ENCODE assay signal across 13 cellular contexts in genomic region chr5:176793343-176793699, GRCh38. TPM values are rescaled to one million over a fixed set of nuclear protein-coding genes. Genes with fewer than 3 reads are reported as not detected.
DNase-seq lines count a peak whose midpoint lies in the region; ATAC-seq and TF ChIP-seq lines count a peak whose summit lies in the region.
"Had no signal": no experiment of that assay in that cellular context is flagged by ENCODE, and none has a peak within 500 bp of the region (broad histone marks: within the 10 kb centered on the region; RNA-seq: fewer than 3 reads in every experiment).

No MANE protein-coding gene starts in this region.

- H3K9me3 ChIP-seq in BE2C (no peaks in the 10 kb centered on the region), HCT116 (ENCODE audit: control insufficient read depth in 1 of 2, insufficient read depth in 1 of 2, low read depth in 1 of 2, low read length in 2 of 2) (no peaks in the 10 kb centered on the region)
- H3K9me3 ChIP-seq: thoracic aorta had no signal

- H3K9me2 ChIP-seq in HCT116 (ENCODE audit: insufficient read depth): no peaks in the 10 kb centered on the region

- RAD21 ChIA-PET in HCT116 (lab: Charles Lee; ENCODE audit: low non-redundant PET in 1 of 2, low total read pairs in 2 of 2, uncharacterized antibody in 2 of 2, unreplicated experiment in 2 of 2): no interaction called here

- peak overlapping the region; percentile 32 for H3K27ac Mint-ChIP-seq in activated B cell treated with CpG ODN at 0.5 μM for 24 hours
- no peak overlapping the region for H3K27ac Mint-ChIP-seq in T-helper 2 cell treated with Interferon-gamma antibody and Interleukin-4, amounts not matched to agents 5 μg/mL and 100 μg/mL, for 36 hours
- H3K27ac Mint-ChIP-seq: activated T-helper 17 cell treated with anti-CD3 and anti-CD28 coated beads, Interleukin-2, amount 50 U/mL, for 72 hours had no signal

- H3K27ac ChIP-seq in HCT116 (ENCODE audit: low read depth, low read length): no peak overlapping the region
- H3K27ac ChIP-seq: RWPE1, thoracic aorta had no signal

- H3K27me3 ChIP-seq in BE2C (no peaks in the 10 kb centered on the region), HCT116 (ENCODE audit: insufficient read depth, low read length) (peaks cover 9% of the 10 kb centered on the region; the same call in 1 of the 2 replicates)

- peak overlapping the region; percentile 54 for H3K4me2 ChIP-seq in HCT116 (ENCODE audit: low read length)

- intact Hi-C loops in HCT116 (cut with micrococcal nuclease): no loop called here
- intact Hi-C loops in activated B cell treated with CpG ODN at 0.5 μM for 24 hours (cut with micrococcal nuclease): no loop called here
- intact Hi-C loops in head of caudate nucleus (cut with DNase I): no loop called here

- H3K9ac ChIP-seq in HCT116 (ENCODE audit: low read length): no peak overlapping the region; the same call in 1 of the 2 replicates

- H3K27me3 Mint-ChIP-seq in activated B cell treated with CpG ODN at 0.5 μM for 24 hours: peaks cover 48% of the 10 kb centered on the region
- H3K27me3 Mint-ChIP-seq in T-helper 2 cell treated with Interferon-gamma antibody and Interleukin-4, amounts not matched to agents 5 μg/mL and 100 μg/mL, for 36 hours (ENCODE audit: low read depth): peaks cover 22% of the 10 kb centered on the region

- no peaks in the 10 kb centered on the region for H3K9me3 Mint-ChIP-seq in activated B cell treated with CpG ODN at 0.5 μM for 24 hours
- no peaks in the 10 kb centered on the region for H3K9me3 Mint-ChIP-seq in T-helper 2 cell treated with Interferon-gamma antibody and Interleukin-4, amounts not matched to agents 5 μg/mL and 100 μg/mL, for 36 hours
- H3K9me3 Mint-ChIP-seq: activated T-helper 17 cell treated with anti-CD3 and anti-CD28 coated beads, Interleukin-2, amount 50 U/mL, for 72 hours had no signal

- ATAC-seq in HCT116 (peak; percentile 96), activated B cell treated with CpG ODN at 0.5 μM for 24 hours (ENCODE audit: low read depth) (no peak), GM21619 (IDR thresholded peaks at IDR 0.05; ENCODE audit: unreplicated experiment) (no peak)
- ATAC-seq: activated T-helper 17 cell treated with anti-CD3 and anti-CD28 coated beads, Interleukin-2, amount 50 U/mL, for 72 hours had no signal

- CTCF ChIA-PET in HCT116 (lab: Charles Lee): no interaction called here
- CTCF ChIA-PET in activated B cell treated with CpG ODN at 0.5 μM for 24 hours (lab: Charles Lee): no interaction called here

- no peaks in the 10 kb centered on the region for H3K4me1 Mint-ChIP-seq in activated B cell treated with CpG ODN at 0.5 μM for 24 hours
- no peaks in the 10 kb centered on the region for H3K4me1 Mint-ChIP-seq in T-helper 2 cell treated with Interferon-gamma antibody and Interleukin-4, amounts not matched to agents 5 μg/mL and 100 μg/mL, for 36 hours (ENCODE audit: low read depth)
- H3K4me1 Mint-ChIP-seq: activated T-helper 17 cell treated with anti-CD3 and anti-CD28 coated beads, Interleukin-2, amount 50 U/mL, for 72 hours had no signal

- no peaks in the 10 kb centered on the region for H4K20me1 ChIP-seq in HCT116 (ENCODE audit: insufficient read depth)

- H3K36me3 Mint-ChIP-seq in activated B cell treated with CpG ODN at 0.5 μM for 24 hours (ENCODE audit: low read depth): no peaks in the 10 kb centered on the region
- H3K36me3 Mint-ChIP-seq in T-helper 2 cell treated with Interferon-gamma antibody and Interleukin-4, amounts not matched to agents 5 μg/mL and 100 μg/mL, for 36 hours (ENCODE audit: low read depth): no peaks in the 10 kb centered on the region

- DNase-seq in BE2C (peak; percentile 70), HCT116 (ENCODE audit: low read depth, low spot score) (no peak), activated B cell treated with CpG ODN at 0.5 μM for 24 hours (no peak), head of caudate nucleus (peak in 38 of 42 donors; percentile 24 to 89 (median 68)), activated gamma-delta T cell (lab: John Stamatoyannopoulos, UW) (no peak), SIG-M5 (lab: John Stamatoyannopoulos, UW) (no peak)
- DNase-seq in T-helper 2 cell treated with Interferon-gamma antibody and Interleukin-4, amounts not matched to agents 5 μg/mL and 100 μg/mL, for 36 hours (ENCODE audit: low spot score): no peak
- DNase-seq: amniotic stem cell, T-helper 1 cell had no signal

- no TSS peak for BruUV-seq in HCT116 (replicated peaks; lab: Mats Ljungman, UMichigan)

- no peak for TF ChIP-seq POLR2A in HCT116 (IDR thresholded peaks at IDR 0.05; ENCODE audit: borderline replicate concordance, extremely low read depth, insufficient read depth, insufficient read length)

- no peak overlapping the region for H2AFZ ChIP-seq in HCT116 (ENCODE audit: low read depth, low read length, poor library complexity, severe bottlenecking)

- no peak overlapping the region for H3K4me3 Mint-ChIP-seq in activated B cell treated with CpG ODN at 0.5 μM for 24 hours
- H3K4me3 Mint-ChIP-seq in T-helper 2 cell treated with Interferon-gamma antibody and Interleukin-4, amounts not matched to agents 5 μg/mL and 100 μg/mL, for 36 hours: no peak overlapping the region
- H3K4me3 Mint-ChIP-seq: activated T-helper 17 cell treated with anti-CD3 and anti-CD28 coated beads, Interleukin-2, amount 50 U/mL, for 72 hours had no signal

- TF ChIP-seq CTCF in BE2C (IDR thresholded peaks at IDR 0.05; ENCODE audit: low read depth, low read length): no peak
- no peak for TF ChIP-seq CTCF in HCT116 (IDR thresholded peaks at IDR 0.05 in 2 of 3, conservative IDR thresholded peaks at IDR 0.05 in 1 of 3; ENCODE audit: borderline replicate concordance in 1 of 3, insufficient read depth in 1 of 3, low read depth in 2 of 3, low read length in 2 of 3)
- TF ChIP-seq CTCF in activated B cell treated with CpG ODN at 0.5 μM for 24 hours (IDR thresholded peaks at IDR 0.05): no peak

- H3K4me1 ChIP-seq in BE2C: peaks cover 19% of the 10 kb centered on the region
- peaks cover 3 to 25% of the 10 kb centered on the region in 2 experiments; a peak in 2 of 4 replicates for H3K4me1 ChIP-seq in HCT116 (ENCODE audit: control insufficient read depth in 1 of 2, insufficient read depth in 2 of 2, low read length in 2 of 2)

- POLR2A ChIA-PET in HCT116 (lab: Charles Lee): no interaction called here
- POLR2A ChIA-PET in activated B cell treated with CpG ODN at 0.5 μM for 24 hours (lab: Charles Lee): no interaction called here

- no peak for TF ChIP-seq RAD21 in HCT116 (IDR thresholded peaks at IDR 0.05; ENCODE audit: low read depth)

- H3K79me2 ChIP-seq in HCT116 (ENCODE audit: insufficient read depth, low read length): no peaks in the 10 kb centered on the region

- H3K36me3 ChIP-seq in BE2C (no peaks in the 10 kb centered on the region), HCT116 (ENCODE audit: control insufficient read depth in 1 of 2, insufficient read depth in 2 of 2, low read length in 2 of 2) (no peaks in the 10 kb centered on the region)
- H3K36me3 ChIP-seq: thoracic aorta had no signal

- peak overlapping the region; percentile 40 for H3K4me3 ChIP-seq in BE2C (ENCODE audit: low read depth, low read length)
- no peak overlapping the region for H3K4me3 ChIP-seq in HCT116 (replicated peaks in 1 of 2; ENCODE audit: low read depth in 1 of 2, low read length in 2 of 2)
- H3K4me3 ChIP-seq: thoracic aorta had no signal

TF ChIP-seq in HCT116, 20 proteins besides CTCF, POLR2A, EP300 and RAD21:
- TF ChIP-seq, protein P1, sequence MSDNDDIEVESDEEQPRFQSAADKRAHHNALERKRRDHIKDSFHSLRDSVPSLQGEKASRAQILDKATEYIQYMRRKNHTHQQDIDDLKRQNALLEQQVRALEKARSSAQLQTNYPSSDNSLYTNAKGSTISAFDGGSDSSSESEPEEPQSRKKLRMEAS (IDR thresholded peaks at IDR 0.05): no peak

RNA-seq across cellular contexts. Expression of gene UNC5A, which starts 17.0 kb away (rescaled TPM):
- 44.8 TPM for polyA plus RNA-seq in BE2C (2012; ENCODE audit: insufficient read depth, insufficient read length, low read depth)
- total RNA-seq in HCT116 (2021; ENCODE audit: unreplicated experiment) (10.1 TPM), activated B cell treated with CpG ODN at 0.5 μM for 24 hours (not detected in 2 replicates)
- 9.0 and 9.9 TPM in 2 replicates for polyA plus RNA-seq in HCT116 (2012)
- total RNA-seq: activated T-helper 17 cell treated with anti-CD3 and anti-CD28 coated beads, Interleukin-2, amount 50 U/mL, for 72 hours; thoracic aorta had no signal

Comparison
In these comparisons a context has a peak if more than half of its experiments do, and no peak if none do; other contexts are left out.
1. DNase-seq: peak in BE2C (single experiment) and head of caudate nucleus (38 of 42); none in HCT116 (single experiment), activated B cell treated with CpG ODN at 0.5 μM for 24 hours (single experiment), activated gamma-delta T cell (single experiment), SIG-M5 (single experiment) and T-helper 2 cell treated with Interferon-gamma antibody and Interleukin-4, amounts not matched to agents 5 μg/mL and 100 μg/mL, for 36 hours (single experiment).
2. RNA of gene UNC5A, which starts 17.0 kb away (total RNA-seq): 10.1 TPM in HCT116 (single experiment); not detected in activated B cell treated with CpG ODN at 0.5 μM for 24 hours; every median in the first group is over 10 times any median in the second.